In the genomic region with DNA sequence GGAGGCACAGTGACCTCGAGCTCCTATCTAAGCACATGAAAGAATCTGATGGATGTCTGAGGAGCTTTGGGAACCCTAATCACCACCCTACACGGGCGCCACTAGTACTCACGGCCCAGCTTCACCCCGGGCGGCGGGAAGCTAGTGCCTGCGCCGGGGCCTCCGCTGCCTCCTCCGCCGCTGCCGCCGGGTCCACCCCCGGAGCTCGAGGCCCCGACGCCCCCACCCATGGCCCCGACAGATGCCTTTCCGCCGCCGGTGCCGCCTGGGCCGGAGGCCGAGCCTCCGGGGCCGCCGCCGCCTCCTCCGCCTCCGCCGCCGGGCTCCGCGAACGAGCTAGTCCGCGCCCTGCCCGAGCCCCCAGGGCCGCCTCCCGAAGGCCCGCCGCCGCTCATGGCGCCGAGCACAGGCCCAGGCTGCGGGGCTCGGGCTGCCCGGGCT, we compare ENCODE assay signal across 8 cellular contexts. TPM values are rescaled to one million over a fixed set of nuclear protein-coding genes. Genes with fewer than 3 reads are reported as not detected.
DNase-seq lines count a peak whose midpoint lies in the region; ATAC-seq and TF ChIP-seq lines count a peak whose summit lies in the region.

No MANE protein-coding gene starts in this region.

- H3K4me3 ChIP-seq in HUES6 (ENCODE audit: low read depth, low read length) = peak overlapping the region; percentile 68
- H3K4me3 ChIP-seq in lung = peak overlapping the region; percentile 83
- H3K4me3 ChIP-seq in transverse colon = peak overlapping the region; percentile 83 to 94 (median 86)

- peak overlapping the region; percentile 85 to 96 (median 94) for H3K27ac Mint-ChIP-seq in brain

- intact Hi-C loops in transverse colon (cut with DNase I; ENCODE audit: low total_unique reads) = no loop called here

- H3K4me3 Mint-ChIP-seq in brain = peak overlapping the region; percentile 89 to 94 (median 91)

- DNase-seq in DMS 273 (lab: John Stamatoyannopoulos, UW; ENCODE audit: unreplicated experiment) (peak; percentile 65), DMS 273 treated with DMSO at 0.1 percent for 48 hours (lab: John Stamatoyannopoulos, UW) (no peak), lung (ENCODE audit: low spot score) (no peak), transverse colon (no peak), superior temporal gyrus (ENCODE audit: extremely low spot score) (no peak)

- TF ChIP-seq POLR2A in transverse colon (IDR thresholded peaks at IDR 0.05) = no peak

- H3K27me3 Mint-ChIP-seq in brain = peaks cover 6% of the 10 kb centered on the region

- H3K9me3 ChIP-seq in HUES6 (ENCODE audit: control insufficient read depth, insufficient read depth, low read depth, low read length) = no peaks in the 10 kb centered on the region
- no peaks in the 10 kb centered on the region for H3K9me3 ChIP-seq in lung (ENCODE audit: control insufficient read depth in 2 of 2, insufficient read depth in 1 of 2, low read length in 1 of 2)
- no peaks in the 10 kb centered on the region for H3K9me3 ChIP-seq in transverse colon

- TF ChIP-seq CTCF in brain (conservative IDR thresholded peaks at IDR 0.05) (no peak), lung (IDR thresholded peaks at IDR 0.05; ENCODE audit: control extremely low read depth, extremely low read depth) (no peak), transverse colon (IDR thresholded peaks at IDR 0.05) (no peak)

- H3K27ac ChIP-seq in HUES6 (ENCODE audit: low read depth, low read length) (no peak overlapping the region; the same call in 1 of the 2 replicates), lung (ENCODE audit: low read depth in 1 of 2, low read length in 1 of 2) (peak overlapping the region; percentile 76 to 94), transverse colon (peak overlapping the region; percentile 82 to 96 (median 90))

- WGBS in lung, 2 donors = 0% methylated on average over 18 to 49 of the region's 49 CpGs
- 1% methylated on average over 20 of the region's 49 CpGs; no CpG with 5 or more reads in 1 of the 2 donors for WGBS in transverse colon (ENCODE audit: low coverage in 1 of 2), 2 donors

- peaks cover 17% of the 10 kb centered on the region for H3K4me1 ChIP-seq in HUES6 (ENCODE audit: control insufficient read depth, insufficient read depth, low read length)
- no peaks in the 10 kb centered on the region for H3K4me1 ChIP-seq in lung (ENCODE audit: control insufficient read depth in 2 of 2, insufficient read depth in 2 of 2, low read length in 2 of 2)
- peaks cover 12 to 46% (median 36%) of the 10 kb centered on the region in 4 donors for H3K4me1 ChIP-seq in transverse colon

- H3K36me3 Mint-ChIP-seq in brain = peaks cover 20% of the 10 kb centered on the region

- no peaks in the 10 kb centered on the region for H3K27me3 ChIP-seq in HUES6 (ENCODE audit: control insufficient read depth, insufficient read depth, low read length)
- H3K27me3 ChIP-seq in lung (ENCODE audit: control insufficient read depth, insufficient read depth) = no peaks in the 10 kb centered on the region
- no peaks in the 10 kb centered on the region for H3K27me3 ChIP-seq in transverse colon

- H3K36me3 ChIP-seq in HUES6 (ENCODE audit: control insufficient read depth, insufficient read depth, low read length) (peaks cover 15% of the 10 kb centered on the region), lung (ENCODE audit: control insufficient read depth in 2 of 2, insufficient read depth in 2 of 2, low read length in 2 of 2) (peaks cover 0 to 6% of the 10 kb centered on the region in 2 donors), transverse colon (no peaks in the 10 kb centered on the region)

- H3K9ac ChIP-seq in HUES6 (ENCODE audit: low read length) = peak overlapping the region; percentile 86

- ATAC-seq in lung (ENCODE audit: insufficient read depth, low FRiP score) (no peak), HG02970 (IDR thresholded peaks at IDR 0.05; ENCODE audit: low FRiP score, unreplicated experiment) (no peak)

- peaks cover 66% of the 10 kb centered on the region for H3K4me1 Mint-ChIP-seq in brain

- H3K9me3 Mint-ChIP-seq in brain = no peaks in the 10 kb centered on the region

- in situ Hi-C loops in transverse colon (cut with MboI; ENCODE audit: low pct_ligation_motif_present in 1 of 4, low pct_unique_long_range_greater_than_20kb in 1 of 4, low sequenced_read_pairs in 3 of 4) = no loop called here

- no peak for TF ChIP-seq EP300 in transverse colon (IDR thresholded peaks at IDR 0.05; ENCODE audit: low read depth)

RNA-seq across cellular contexts. Expression of gene GSK3A, which starts 0.3 kb away (rescaled TPM):
- 159 TPM for polyA plus RNA-seq in brain (ENCODE audit: insufficient read depth, low read depth, low replicate concordance)
- total RNA-seq in lung = 10 to 100 TPM; 23.7 to 38.8 TPM
- 10 to 100 TPM; 53.7 to 54.2 TPM for polyA plus RNA-seq in lung
- 10 to 100 TPM; 10.7 to 46.4 (median 31.0) TPM for total RNA-seq in transverse colon

RNA-seq across cellular contexts. Expression of gene ERF, which starts 12.8 kb away (rescaled TPM):
- 30.1 TPM for polyA plus RNA-seq in brain (ENCODE audit: insufficient read depth, low read depth, low replicate concordance)
- total RNA-seq in lung = 10 to 100 TPM; 24.2 to 53.6 TPM
- polyA plus RNA-seq in lung = 10 to 100 TPM; 35.2 to 50.8 TPM
- 10 to 100 TPM; 20.9 to 67.3 (median 30.5) TPM for total RNA-seq in transverse colon

RNA-seq across cellular contexts. Expression of gene ZNF526, which starts 22.0 kb away (rescaled TPM):
- 6.3 TPM for polyA plus RNA-seq in brain (ENCODE audit: insufficient read depth, low read depth, low replicate concordance)
- 10 to 100 TPM in 1 of 2 donors, 1 to 10 TPM in 1; 5.3 to 14.4 TPM for total RNA-seq in lung
- polyA plus RNA-seq in lung = 1 to 10 TPM; 4.6 to 5.5 TPM
- total RNA-seq in transverse colon = 10 to 100 TPM in 1 of 4 donors, 1 to 10 TPM in 3; 6.4 to 19.5 (median 6.8) TPM

RNA-seq across cellular contexts. Expression of gene DEDD2, which starts 24.6 kb away (rescaled TPM):
- polyA plus RNA-seq in brain (ENCODE audit: insufficient read depth, low read depth, low replicate concordance) = 63.1 TPM
- total RNA-seq in lung = 10 to 100 TPM; 34.1 to 39.4 TPM
- 10 to 100 TPM; 31.4 to 60.8 TPM for polyA plus RNA-seq in lung
- 10 to 100 TPM; 52.2 to 90.8 (median 63.0) TPM for total RNA-seq in transverse colon

RNA-seq across cellular contexts. Expression of gene CIC, which starts 27.0 kb away (rescaled TPM):
- 77.9 TPM for polyA plus RNA-seq in brain (ENCODE audit: insufficient read depth, low read depth, low replicate concordance)
- total RNA-seq in lung = 10 to 100 TPM; 31.2 to 84.5 TPM
- 10 to 100 TPM; 38.2 to 43.0 TPM for polyA plus RNA-seq in lung
- 10 to 100 TPM; 35.1 to 96.5 (median 43.6) TPM for total RNA-seq in transverse colon
